ENCODE assay signal across 9 cellular contexts in the genomic region with DNA sequence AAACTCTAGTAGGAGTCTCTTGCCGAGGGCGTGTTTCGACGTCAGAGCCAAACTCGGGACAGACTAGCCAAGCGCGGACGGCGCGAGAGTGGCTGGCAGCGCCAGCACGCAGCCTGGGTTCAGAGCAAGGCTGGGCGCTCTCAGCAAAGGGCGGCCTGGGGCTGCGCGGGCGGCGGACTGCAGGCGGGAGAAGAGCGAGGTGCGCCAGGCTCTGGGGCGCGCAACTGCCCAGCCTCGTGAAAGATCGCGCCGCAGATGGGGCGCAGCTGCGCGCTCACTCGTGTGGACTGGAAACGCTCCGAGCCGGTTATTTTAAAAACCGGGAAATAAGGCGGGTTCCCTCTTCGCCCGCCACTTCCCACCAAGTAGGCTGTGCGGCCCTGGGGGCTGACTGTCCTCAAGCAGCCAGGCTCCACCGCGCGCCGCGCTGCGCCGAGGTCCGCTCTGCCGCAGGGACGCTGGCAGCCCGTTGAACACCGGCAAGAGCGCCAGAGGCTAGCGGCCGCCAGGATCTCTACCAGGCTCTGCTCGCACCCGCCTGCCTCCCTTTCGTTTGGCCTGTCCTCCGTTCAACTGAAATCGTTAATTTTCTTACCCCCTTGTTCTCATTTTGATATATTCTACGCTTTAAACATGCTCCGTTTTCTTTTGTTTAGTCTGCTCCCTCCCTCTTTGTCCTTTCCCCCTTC. TPM values are rescaled to one million over a fixed set of nuclear protein-coding genes. Genes with fewer than 3 reads are reported as not detected.
DNase-seq lines count a peak whose midpoint lies in the region; ATAC-seq, FAIRE-seq and TF ChIP-seq lines count a peak whose summit lies in the region.
"Had no signal": no experiment of that assay in that cellular context is flagged by ENCODE, and none has a peak within 500 bp of the region (broad histone marks: within the 10 kb centered on the region; RNA-seq: fewer than 3 reads in every experiment).

No MANE protein-coding gene starts in this region.

- peaks cover 64% of the 10 kb centered on the region for H3K27me3 ChIP-seq in astrocyte (ENCODE audit: insufficient read depth, low read length)
- peaks cover 73% of the 10 kb centered on the region for H3K27me3 ChIP-seq in suprapubic skin

- no peaks in the 10 kb centered on the region for H3K79me2 ChIP-seq in astrocyte (ENCODE audit: insufficient read depth, low read length)

- TF ChIP-seq CTCF in astrocyte (IDR thresholded peaks at IDR 0.05; ENCODE audit: insufficient read depth, low read depth, low read length) (no peak), suprapubic skin (IDR thresholded peaks at IDR 0.05) (no peak)

- TF ChIP-seq EP300 in suprapubic skin (IDR thresholded peaks at IDR 0.05): no peak

- no peaks in the 10 kb centered on the region for H3K36me3 Mint-ChIP-seq in activated naive CD4-positive, alpha-beta T cell treated with anti-CD3 and anti-CD28 coated beads, Interleukin-2, amount 10 ng/mL, durations not matched to agents 7 days and 5 days
- H3K36me3 Mint-ChIP-seq in astrocyte (ENCODE audit: low read depth, unreplicated experiment): peaks cover 5% of the 10 kb centered on the region

- H3K4me2 ChIP-seq in astrocyte (ENCODE audit: low read length): no peak overlapping the region

- no peak for FAIRE-seq in astrocyte (lab: Jason Lieb, UNC)

- no peaks in the 10 kb centered on the region for H3K36me3 ChIP-seq in astrocyte (ENCODE audit: insufficient read depth, low read length)
- no peaks in the 10 kb centered on the region for H3K36me3 ChIP-seq in suprapubic skin

- no peak for TF ChIP-seq POLR2A in suprapubic skin (IDR thresholded peaks at IDR 0.05)

- no peak overlapping the region for H2AFZ ChIP-seq in astrocyte (ENCODE audit: low read depth, low read length)

- no peak overlapping the region for H3K27ac ChIP-seq in astrocyte (ENCODE audit: low read depth, low read length)
- no peak overlapping the region for H3K27ac ChIP-seq in suprapubic skin

- H3K9me3 ChIP-seq in astrocyte (ENCODE audit: insufficient read depth, low read depth, low read length) (peaks cover 8% of the 10 kb centered on the region), suprapubic skin (no peaks in the 10 kb centered on the region)

- CTCF ChIA-PET in activated naive CD4-positive, alpha-beta T cell treated with anti-CD3 and anti-CD28 coated beads, Interleukin-2, amount 10 ng/mL, durations not matched to agents 7 days and 5 days (lab: Charles Lee): interaction anchor here (1.0 kb wide), 1 partner anchor 37 kb away, joined by 3 read pairs; no protein-coding TSS in a partner anchor

- H3K27ac Mint-ChIP-seq in activated naive CD4-positive, alpha-beta T cell treated with anti-CD3 and anti-CD28 coated beads, Interleukin-2, amount 10 ng/mL, durations not matched to agents 7 days and 5 days: no peak overlapping the region
- peak overlapping the region; percentile 75 for H3K27ac Mint-ChIP-seq in astrocyte (ENCODE audit: unreplicated experiment)

- H3K27me3 Mint-ChIP-seq in activated naive CD4-positive, alpha-beta T cell treated with anti-CD3 and anti-CD28 coated beads, Interleukin-2, amount 10 ng/mL, durations not matched to agents 7 days and 5 days: peaks cover 92% of the 10 kb centered on the region
- H3K27me3 Mint-ChIP-seq in astrocyte (ENCODE audit: low read depth, unreplicated experiment): peaks cover 80% of the 10 kb centered on the region

- H3K9ac ChIP-seq in astrocyte (ENCODE audit: low read length): no peak overlapping the region

- H3K4me1 ChIP-seq in astrocyte (ENCODE audit: insufficient read depth, low read length) (no peaks in the 10 kb centered on the region), suprapubic skin (peaks cover 34% of the 10 kb centered on the region)

- H4K20me1 ChIP-seq in astrocyte (ENCODE audit: insufficient read depth, low read length): peaks cover 24% of the 10 kb centered on the region

- peak overlapping the region; percentile 23 for H3K4me3 Mint-ChIP-seq in activated naive CD4-positive, alpha-beta T cell treated with anti-CD3 and anti-CD28 coated beads, Interleukin-2, amount 10 ng/mL, durations not matched to agents 7 days and 5 days
- H3K4me3 Mint-ChIP-seq in astrocyte (ENCODE audit: unreplicated experiment): no peak overlapping the region

- H3K4me1 Mint-ChIP-seq in activated naive CD4-positive, alpha-beta T cell treated with anti-CD3 and anti-CD28 coated beads, Interleukin-2, amount 10 ng/mL, durations not matched to agents 7 days and 5 days: peaks cover 5% of the 10 kb centered on the region
- H3K4me1 Mint-ChIP-seq in astrocyte (ENCODE audit: low read depth, unreplicated experiment): peaks cover 2% of the 10 kb centered on the region

- H3K4me3 ChIP-seq in astrocyte (ENCODE audit: insufficient read depth, low read depth, low read length) (no peak overlapping the region), suprapubic skin (peak overlapping the region; percentile 23)

- 28% methylated on average over 59 of the region's 61 CpGs for WGBS in suprapubic skin

- H3K9me3 Mint-ChIP-seq in activated naive CD4-positive, alpha-beta T cell treated with anti-CD3 and anti-CD28 coated beads, Interleukin-2, amount 10 ng/mL, durations not matched to agents 7 days and 5 days: no peaks in the 10 kb centered on the region
- H3K9me3 Mint-ChIP-seq in astrocyte (ENCODE audit: unreplicated experiment): peaks cover 10% of the 10 kb centered on the region

- no peak for DNase-seq in activated naive CD4-positive, alpha-beta T cell treated with anti-CD3 and anti-CD28 coated beads, Interleukin-2, amount 10 ng/mL, durations not matched to agents 7 days and 5 days
- no peak for DNase-seq in activated naive CD4-positive, alpha-beta T cell treated with anti-CD3 and anti-CD28 coated beads, Interleukin-2, amount 50 U/mL, for 16 hours
- DNase-seq in astrocyte (ENCODE audit: low read depth): no peak
- DNase-seq in left kidney (ENCODE audit: low read depth, low spot score): peak; percentile 71
- no peak for DNase-seq in suprapubic skin (ENCODE audit: low spot score in 2 of 2)
- no peak for DNase-seq in NOMO-1 treated with DMSO at 0.1 percent for 48 hours (lab: John Stamatoyannopoulos, UW; ENCODE audit: unreplicated experiment)
- no peak for DNase-seq in hippocampal formation (lab: John Stamatoyannopoulos, UW)
- DNase-seq: NCI-H1436 had no signal

- no peak for ATAC-seq in HG02970 (IDR thresholded peaks at IDR 0.05; ENCODE audit: low FRiP score, unreplicated experiment)

RNA-seq across cellular contexts. Expression of a gene that starts 2.4 kb away (rescaled TPM):
- not detected in 2 replicates for total RNA-seq in astrocyte
- under 1 TPM in 2 of 4 donors, not detected in 2; 0.49 to 0.60 TPM for total RNA-seq in suprapubic skin

RNA-seq across cellular contexts. Expression of a gene that starts 33.7 kb away (rescaled TPM):
- total RNA-seq in astrocyte: 40.8 and 42.5 TPM in 2 replicates
- 10 to 100 TPM; 43.0 to 71.0 (median 57.6) TPM for total RNA-seq in suprapubic skin

RNA-seq across cellular contexts. Expression of a gene that starts 44.1 kb away (rescaled TPM):
- total RNA-seq in astrocyte (not detected in 2 replicates), suprapubic skin (1 to 10 TPM in 2 of 4 donors, under 1 TPM in 1, not detected in 1; 0.48 to 1.8 (median 1.1) TPM)
